Comparison of ENCODE assay signal across 9 cellular contexts in genomic region chr2:85750509-85751299, GRCh38. TPM values are rescaled to one million over a fixed set of nuclear protein-coding genes. Genes with fewer than 3 reads are reported as not detected.
DNase-seq lines count a peak whose midpoint lies in the region; ATAC-seq, FAIRE-seq and TF ChIP-seq lines count a peak whose summit lies in the region.
"Had no signal": no experiment of that assay in that cellular context is flagged by ENCODE, and none has a peak within 500 bp of the region (broad histone marks: within the 10 kb centered on the region; RNA-seq: fewer than 3 reads in every experiment).

No MANE protein-coding gene starts in this region.

- TF ChIP-seq RAD21 in H1 (IDR thresholded peaks at IDR 0.05 in 1 of 2, conservative IDR thresholded peaks at IDR 0.05 in 1 of 2; ENCODE audit: low read depth in 2 of 2, low read length in 2 of 2) = peak; percentile 81 to 91

- peaks cover 13% of the 10 kb centered on the region for H3K4me1 Mint-ChIP-seq in activated CD4-positive, alpha-beta memory T cell treated with anti-CD3 and anti-CD28 coated beads for 36 hours (ENCODE audit: low read depth)

- H3K18ac ChIP-seq in H1 (ENCODE audit: extremely low read depth, low read length) (no peak overlapping the region), mesendoderm (ENCODE audit: low read length) (no peak overlapping the region)

- H3K4me2 ChIP-seq in H1 (ENCODE audit: insufficient read depth in 1 of 2, low read depth in 2 of 2, low read length in 2 of 2) (no peak overlapping the region), mesendoderm (ENCODE audit: low read length) (no peak overlapping the region)

- H3K4me3 ChIP-seq in H1 (ENCODE audit: extremely low read depth in 1 of 4, insufficient read depth in 2 of 4, low read depth in 3 of 4, low read length in 4 of 4) = no peak overlapping the region
- no peak overlapping the region for H3K4me3 ChIP-seq in mesendoderm (ENCODE audit: low read length)

- H3K4me1 ChIP-seq in H1 (replicated peaks in 1 of 4; ENCODE audit: control insufficient read depth in 3 of 4, insufficient read depth in 4 of 4, low read length in 3 of 4) (peaks cover 0 to 10% (median 8%) of the 10 kb centered on the region in 4 experiments; a peak in 5 of 7 replicates), mesendoderm (ENCODE audit: control insufficient read depth, low read depth, low read length) (peaks cover 4% of the 10 kb centered on the region)

- no peak overlapping the region; the same call in 1 of the 2 replicates for H2BK20ac ChIP-seq in H1 (ENCODE audit: low read length)

- H3K23ac ChIP-seq in H1 (ENCODE audit: insufficient read length) = no peak overlapping the region
- H3K23ac ChIP-seq in mesendoderm (ENCODE audit: low read length) = no peak overlapping the region

- 73% methylated on average over 10 of the region's 10 CpGs; no CpG with 5 or more reads in 1 of the 2 experiments for WGBS in H1 (ENCODE audit: extremely low coverage in 1 of 2, insufficient coverage in 1 of 2, insufficient read length in 1 of 2, insufficient replicate concordance in 2 of 2, low coverage in 1 of 2, low lambda C conversion rate in 2 of 2, missing lambda C conversion rate in 1 of 2), 2 experiments
- WGBS in mesendoderm (ENCODE audit: extremely low coverage, insufficient coverage, low lambda C conversion rate) = no CpG with 5 or more reads among the region's 10 CpGs

- H4K91ac ChIP-seq in H1 (replicated peaks; ENCODE audit: insufficient read length, low read length) = no peak overlapping the region

- ATAC-seq in HG02884 (IDR thresholded peaks at IDR 0.05; ENCODE audit: unreplicated experiment) = no peak

- no peak overlapping the region for H3K14ac ChIP-seq in H1 (ENCODE audit: insufficient read length)

- H2BK5ac ChIP-seq in H1 (ENCODE audit: low read depth, low read length) = no peak overlapping the region
- H2BK5ac ChIP-seq in mesendoderm (ENCODE audit: low read length) = no peak overlapping the region

- no peak overlapping the region for H4K5ac ChIP-seq in H1 (ENCODE audit: insufficient read length, low read depth, low read length)
- H4K5ac ChIP-seq in mesendoderm (ENCODE audit: low read length) = no peak overlapping the region

- H2BK120ac ChIP-seq in H1 (replicated peaks; ENCODE audit: low read depth, low read length) = no peak overlapping the region
- no peak overlapping the region for H2BK120ac ChIP-seq in mesendoderm (ENCODE audit: low read depth, low read length)

- no peak overlapping the region for H2BK12ac ChIP-seq in H1 (ENCODE audit: low read depth, low read length)

- peaks cover 18% of the 10 kb centered on the region for H3K23me2 ChIP-seq in H1 (ENCODE audit: low read depth, low read length)

- H3K27me3 ChIP-seq in H1 (replicated peaks in 1 of 4; ENCODE audit: control insufficient read depth in 3 of 4, extremely low read depth in 1 of 4, insufficient read depth in 3 of 4, low read length in 3 of 4) = peaks cover 38 to 55% (median 47%) of the 10 kb centered on the region in 4 experiments
- H3K27me3 ChIP-seq in mesendoderm (ENCODE audit: insufficient read depth, low read length, poor library complexity) = peaks cover 18% of the 10 kb centered on the region

- DNase-seq in NCI-H2227 (lab: John Stamatoyannopoulos, UW; ENCODE audit: unreplicated experiment) (peak; percentile 53), NCI-H2227 treated with DMSO at 0.1 percent for 48 hours (lab: John Stamatoyannopoulos, UW) (no peak), NCI-H526 treated with DMSO at 0.1 percent for 48 hours (lab: John Stamatoyannopoulos, UW) (peak; percentile 29), H1 (ENCODE audit: low read depth in 1 of 2, low spot score in 2 of 2) (peak; percentile 25 to 83), mesendoderm (peak; percentile 77)
- DNase-seq in activated CD4-positive, alpha-beta memory T cell treated with anti-CD3 and anti-CD28 coated beads for 36 hours = peak; percentile 68
- DNase-seq in stimulated activated CD8-positive, alpha-beta memory T cell treated with anti-CD3 and anti-CD28 coated beads, Interleukin-4, amount 100 ng/mL, for 24 hours (ENCODE audit: low read depth) = peak; percentile 36

- H2AFZ ChIP-seq in H1 (ENCODE audit: low read length) = no peak overlapping the region

- H3K36me3 ChIP-seq in H1 (ENCODE audit: control insufficient read depth in 2 of 4, insufficient read depth in 4 of 4, low read length in 3 of 4) (no peaks in the 10 kb centered on the region), mesendoderm (ENCODE audit: control insufficient read depth, insufficient read depth, low read length) (no peaks in the 10 kb centered on the region)

- H3K27me3 Mint-ChIP-seq in activated CD4-positive, alpha-beta memory T cell treated with anti-CD3 and anti-CD28 coated beads for 36 hours = peaks cover 41% of the 10 kb centered on the region

- H3K56ac ChIP-seq in H1 (replicated peaks; ENCODE audit: insufficient read length, low read depth, low read length) = no peak overlapping the region
- H3K56ac ChIP-seq in mesendoderm (ENCODE audit: low read length) = no peak overlapping the region

- H4K20me1 ChIP-seq in H1 (replicated peaks in 1 of 2; ENCODE audit: control insufficient read depth in 1 of 2, insufficient read depth in 2 of 2, low read length in 2 of 2) = peaks cover 0 to 3% of the 10 kb centered on the region in 2 experiments

- no peak for TF ChIP-seq EP300 in H1 (IDR thresholded peaks at IDR 0.05; ENCODE audit: borderline replicate concordance in 1 of 2, low read depth in 2 of 2, low read length in 2 of 2)

- TF ChIP-seq CTCF in H1 (IDR thresholded peaks at IDR 0.05; ENCODE audit: control extremely low read depth in 1 of 3, insufficient read depth in 1 of 3, low read depth in 1 of 3, low read length in 3 of 3) = peak in 2 of 3 experiments; percentile 91 to 93; a peak in 3 of 4 replicates

- H3K9ac ChIP-seq in H1 (replicated peaks in 1 of 4; ENCODE audit: extremely low read depth in 1 of 4, low read depth in 3 of 4, low read length in 3 of 4) (no peak overlapping the region), mesendoderm (ENCODE audit: low read length) (no peak overlapping the region)

- no peak overlapping the region for H3K27ac Mint-ChIP-seq in activated CD4-positive, alpha-beta memory T cell treated with anti-CD3 and anti-CD28 coated beads for 36 hours

- intact Hi-C loops in activated CD4-positive, alpha-beta memory T cell treated with anti-CD3 and anti-CD28 coated beads for 36 hours (cut with micrococcal nuclease) = loop anchor here (1.0 to 5.0 kb wide), 4 partner anchors 54 to 287 kb away; partner anchors contain the start of gene ST3GAL5

- H3K79me1 ChIP-seq in H1 (ENCODE audit: low read depth, low read length) = no peaks in the 10 kb centered on the region
- no peaks in the 10 kb centered on the region for H3K79me1 ChIP-seq in mesendoderm (ENCODE audit: low read length)

- H3K79me2 ChIP-seq in H1 (ENCODE audit: control insufficient read depth in 1 of 2, insufficient read depth in 2 of 2, low read length in 2 of 2) = no peaks in the 10 kb centered on the region
- no peaks in the 10 kb centered on the region for H3K79me2 ChIP-seq in mesendoderm (ENCODE audit: control insufficient read depth, insufficient read depth, low read length)

- H3K27ac ChIP-seq in H1 (ENCODE audit: low read depth, low read length) = no peak overlapping the region
- no peak overlapping the region for H3K27ac ChIP-seq in mesendoderm (ENCODE audit: low read depth, low read length)

- no peak overlapping the region for H4K8ac ChIP-seq in H1 (ENCODE audit: extremely low read depth, insufficient read depth, low read length)
- no peak overlapping the region for H4K8ac ChIP-seq in mesendoderm (ENCODE audit: low read depth, low read length)

- CTCF ChIA-PET in activated CD4-positive, alpha-beta memory T cell treated with anti-CD3 and anti-CD28 coated beads for 36 hours (lab: Charles Lee) = interaction anchor here (0.5 to 5.9 kb wide), 12 partner anchors 9 to 330 kb away, joined by 3 to 93 read pairs (median 4); partner anchors contain the start of gene ST3GAL5
- CTCF ChIA-PET in H1 (lab: Charles Lee; ENCODE audit: partially characterized antibody) = interaction anchor here (0.5 to 47.8 kb wide), 25 partner anchors 13 to 286 kb away, joined by 3 to 986 read pairs (median 4); no protein-coding TSS in a partner anchor

- H2AK5ac ChIP-seq in H1 (ENCODE audit: low read depth, low read length) (no peak overlapping the region), mesendoderm (ENCODE audit: low read length) (no peak overlapping the region)

- no peak for TF ChIP-seq POLR2A in H1 (IDR thresholded peaks at IDR 0.05; ENCODE audit: control extremely low read depth in 1 of 2, low read depth in 2 of 2, low read length in 2 of 2)

- H2BK15ac ChIP-seq in H1 (ENCODE audit: low read length) (no peak overlapping the region), mesendoderm (replicated peaks; ENCODE audit: low read depth) (no peak overlapping the region)

- H3K36me3 Mint-ChIP-seq in activated CD4-positive, alpha-beta memory T cell treated with anti-CD3 and anti-CD28 coated beads for 36 hours = no peaks in the 10 kb centered on the region

- peak; percentile 91 for FAIRE-seq in H1 (lab: Jason Lieb, UNC)
- FAIRE-seq: endometrium had no signal

- H3K4ac ChIP-seq in H1 (replicated peaks; ENCODE audit: insufficient read length, low read depth, low read length) = no peak overlapping the region
- H3K4ac ChIP-seq in mesendoderm (ENCODE audit: low read depth, low read length) = no peak overlapping the region

- H3K9me3 Mint-ChIP-seq in activated CD4-positive, alpha-beta memory T cell treated with anti-CD3 and anti-CD28 coated beads for 36 hours = no peaks in the 10 kb centered on the region

- H3K4me3 Mint-ChIP-seq in activated CD4-positive, alpha-beta memory T cell treated with anti-CD3 and anti-CD28 coated beads for 36 hours = no peak overlapping the region

- H3K9me3 ChIP-seq in H1 (ENCODE audit: insufficient read depth in 2 of 2, low read depth in 1 of 2, low read length in 1 of 2) = no peaks in the 10 kb centered on the region

- POLR2A ChIA-PET in activated CD4-positive, alpha-beta memory T cell treated with anti-CD3 and anti-CD28 coated beads for 36 hours (lab: Charles Lee) = no interaction called here
- POLR2A ChIA-PET in H1 (lab: Charles Lee; ENCODE audit: partially characterized antibody) = interaction anchor here (0.8 to 1.7 kb wide), 5 partner anchors 10 to 64 kb away, joined by 3 to 5 read pairs (median 3); no protein-coding TSS in a partner anchor

RNA-seq across cellular contexts. Expression of gene ATOH8, which starts 3.1 kb away (rescaled TPM):
- total RNA-seq in activated CD4-positive, alpha-beta memory T cell treated with anti-CD3 and anti-CD28 coated beads for 36 hours = not detected
- 0.50 and 0.54 TPM in 2 replicates for total RNA-seq in H1 (2021; fragmentation: NEBNext Ultra II Directional; extraction: Animal tissue kit (Norgen Biotek cat#: 25700))
- 0.53 and 0.74 TPM in 2 replicates for polyA plus RNA-seq in H1 (2011; rRNA removed)
- 0.74 TPM for polyA plus RNA-seq in H1 (2011; cell fraction: cytosol; rRNA removed)
- 0.93 TPM for polyA plus RNA-seq in H1 (2011; cell fraction: nucleus; rRNA removed)
- 0.66 to 0.90 TPM (median 0.79 TPM) in 4 replicates for polyA plus RNA-seq in H1 (2012, experiment 1 of 2)
- 0.98 TPM for polyA plus RNA-seq in H1 (2012, experiment 2 of 2)
- polyA plus RNA-seq in H1 (2013, experiment 1 of 2) = 0.30 TPM
- polyA plus RNA-seq in H1 (2013, experiment 2 of 2) = 0.31 TPM
- 0.29 and 0.57 TPM in 2 replicates for polyA minus RNA-seq in H1 (2011; rRNA and poly(A)+ RNA removed)
- 1.2 TPM for polyA minus RNA-seq in H1 (2011; cell fraction: cytosol; rRNA and poly(A)+ RNA removed)
- 0.50 TPM for polyA minus RNA-seq in H1 (2011; cell fraction: nucleus; rRNA and poly(A)+ RNA removed)
- 0.37 TPM for polyA plus RNA-seq in mesendoderm (2013, experiment 1 of 2)
- 0.39 TPM for polyA plus RNA-seq in mesendoderm (2013, experiment 2 of 2)

RNA-seq across cellular contexts. Expression of gene GNLY, which starts 56.5 kb away (rescaled TPM):
- 10 to 100 TPM; 21.5 to 22.8 TPM for total RNA-seq in activated CD4-positive, alpha-beta memory T cell treated with anti-CD3 and anti-CD28 coated beads for 36 hours
- total RNA-seq in H1 (2021; fragmentation: NEBNext Ultra II Directional; extraction: Animal tissue kit (Norgen Biotek cat#: 25700)) = not detected in 2 replicates
- 0.03 TPM in 1 of 2 replicates, not detected in the other for polyA plus RNA-seq in H1 (2011; rRNA removed)
- 0.19 TPM for polyA plus RNA-seq in H1 (2011; cell fraction: cytosol; rRNA removed)
- polyA plus RNA-seq in H1 (2011; cell fraction: nucleus; rRNA removed) = 0.23 TPM
- polyA plus RNA-seq in H1 (2012, experiment 1 of 2) = 0.31 to 0.36 TPM in 2 of 4 replicates, not detected in the others
- not detected for polyA plus RNA-seq in H1 (2012, experiment 2 of 2)
- not detected for polyA plus RNA-seq in H1 (2013, experiment 1 of 2)
- not detected for polyA plus RNA-seq in H1 (2013, experiment 2 of 2)
- not detected in 2 replicates for polyA minus RNA-seq in H1 (2011; rRNA and poly(A)+ RNA removed)
- polyA minus RNA-seq in H1 (2011; cell fraction: cytosol; rRNA and poly(A)+ RNA removed) = not detected
- polyA minus RNA-seq in H1 (2011; cell fraction: nucleus; rRNA and poly(A)+ RNA removed) = not detected
- polyA plus RNA-seq in mesendoderm (2013, experiment 1 of 2) = not detected
- polyA plus RNA-seq in mesendoderm (2013, experiment 2 of 2) = not detected

Comparison
In these comparisons a context has a peak if more than half of its experiments do, and no peak if none do; other contexts are left out.
1. RNA of gene GNLY, which starts 56.5 kb away (total RNA-seq): 21.5 to 22.8 TPM in activated CD4-positive, alpha-beta memory T cell treated with anti-CD3 and anti-CD28 coated beads for 36 hours; not detected in H1; every median in the first group is over 10 times any median in the second.